In genomic region chr3:72082121-72082715, GRCh38 we compare ENCODE assay signal across 10 cellular contexts.
A peak's percentile ranks its signal among the peaks of the same experiment; 100 is the strongest.
DNase-seq lines count a peak whose midpoint lies in the region; ATAC-seq and TF ChIP-seq lines count a peak whose summit lies in the region.
"Had no signal": no experiment of that assay in that cellular context is flagged by ENCODE, and none has a peak within 500 bp of the region (broad histone marks: within the 10 kb centered on the region; RNA-seq: fewer than 3 reads in every experiment).

No MANE protein-coding gene starts in this region.

- no peak for TF ChIP-seq CTCF in MM.1S (IDR thresholded peaks at IDR 0.05; ENCODE audit: low read length)

- H4K20me1 ChIP-seq in MM.1S (ENCODE audit: insufficient read depth, low read length) = no peaks in the 10 kb centered on the region

- H3K9ac ChIP-seq in MM.1S (ENCODE audit: low read length) = no peak overlapping the region

- H3F3A ChIP-seq in MM.1S (ENCODE audit: insufficient read depth, low read length) = peaks cover 18% of the 10 kb centered on the region

- no peaks in the 10 kb centered on the region for H3K79me2 ChIP-seq in MM.1S (ENCODE audit: low read length)

- H3K4me3 ChIP-seq in MM.1S (ENCODE audit: low read length) = no peak overlapping the region
- H3K4me3 ChIP-seq: skin epidermis had no signal

- H3K36me3 ChIP-seq in MM.1S (replicated peaks; ENCODE audit: insufficient read depth, low read length) = no peaks in the 10 kb centered on the region

- intact Hi-C loops in Right ventricle myocardium superior (cut with DNase I) = no loop called here

- ATAC-seq in GM21619 (IDR thresholded peaks at IDR 0.05; ENCODE audit: unreplicated experiment) = peak; percentile 54
- peak; percentile 64 for ATAC-seq in Right ventricle myocardium superior (ENCODE audit: poor library complexity)

- no peaks in the 10 kb centered on the region for H3K9me2 ChIP-seq in MM.1S (replicated peaks; ENCODE audit: insufficient read depth, low read length)

- H3K27me3 ChIP-seq in MM.1S (replicated peaks; ENCODE audit: insufficient read depth, low read length) = no peaks in the 10 kb centered on the region

- H2AFZ ChIP-seq in MM.1S (ENCODE audit: low read length) = no peak overlapping the region

- DNase-seq in GDM1 (lab: John Stamatoyannopoulos, UW) = peak; percentile 55
- DNase-seq in MM.1S = peak; percentile 55
- DNase-seq in Right ventricle myocardium superior = peak; percentile 41
- no peak for DNase-seq in NCI-H345 treated with DMSO at 0.1 percent for 48 hours (lab: John Stamatoyannopoulos, UW; ENCODE audit: unreplicated experiment)
- DNase-seq in SW480 (ENCODE audit: low spot score) = no peak
- no peak for DNase-seq in amygdala (lab: John Stamatoyannopoulos, UW)
- no peak for DNase-seq in effector CD8-positive, alpha-beta T cell (lab: John Stamatoyannopoulos, UW)
- DNase-seq: activated naive CD8-positive, alpha-beta T cell treated with anti-CD3 and anti-CD28 coated beads, Interleukin-2, amount 10 ng/mL, durations not matched to agents 7 days and 5 days had no signal

- peaks cover 40% of the 10 kb centered on the region for H3K4me1 ChIP-seq in MM.1S (ENCODE audit: low read length)

- peak overlapping the region; percentile 40 for H3K4me2 ChIP-seq in MM.1S (ENCODE audit: low read depth, low read length)

- H3K9me3 ChIP-seq in MM.1S (replicated peaks; ENCODE audit: insufficient read depth, low read length) = no peaks in the 10 kb centered on the region

- H3K27ac ChIP-seq in MM.1S (ENCODE audit: low read length) = no peak overlapping the region

Comparison
In these comparisons a context has a peak if more than half of its experiments do, and no peak if none do; other contexts are left out.
1. DNase-seq: peak in GDM1 (single experiment), MM.1S (single experiment) and Right ventricle myocardium superior (single experiment); none in NCI-H345 treated with DMSO at 0.1 percent for 48 hours (single experiment), SW480 (single experiment), amygdala (0 of 56) and effector CD8-positive, alpha-beta T cell (single experiment).